ENCODE assay signal across 8 cellular contexts in genomic region chr3:14143826-14144225, GRCh38. TPM values are rescaled to one million over a fixed set of nuclear protein-coding genes. Genes with fewer than 3 reads are reported as not detected.
DNase-seq lines count a peak whose midpoint lies in the region; ATAC-seq and TF ChIP-seq lines count a peak whose summit lies in the region.

No MANE protein-coding gene starts in this region.

- H3K36me3 ChIP-seq in GM23338 (ENCODE audit: insufficient read depth) = no peaks in the 10 kb centered on the region; the same call in 1 of the 2 replicates

- H3K4me2 ChIP-seq in GM23338 = no peak overlapping the region

- no peaks in the 10 kb centered on the region for H3K9me3 Mint-ChIP-seq in GM23338
- no peaks in the 10 kb centered on the region for H3K9me3 Mint-ChIP-seq in endothelial cell (ENCODE audit: unreplicated experiment)
- H3K9me3 Mint-ChIP-seq in naive B cell = no peaks in the 10 kb centered on the region

- H3K27me3 Mint-ChIP-seq in GM23338 (ENCODE audit: insufficient read depth, low read depth, poor library complexity) = peaks cover 7% of the 10 kb centered on the region
- H3K27me3 Mint-ChIP-seq in endothelial cell (ENCODE audit: unreplicated experiment) = peaks cover 2% of the 10 kb centered on the region
- no peaks in the 10 kb centered on the region for H3K27me3 Mint-ChIP-seq in naive B cell

- DNase-seq in GM23338 (ENCODE audit: low spot score) (peak; percentile 21), RKO (ENCODE audit: low spot score) (peak; percentile 39), endothelial cell (ENCODE audit: low spot score) (no peak), naive B cell (no peak), NCI-H187 treated with DMSO at 0.1 percent for 48 hours (lab: John Stamatoyannopoulos, UW) (no peak), NCI-H526 treated with DMSO at 0.1 percent for 48 hours (lab: John Stamatoyannopoulos, UW) (no peak), NCI-H146 treated with DMSO at 0.1 percent for 48 hours (lab: John Stamatoyannopoulos, UW; ENCODE audit: unreplicated experiment) (no peak)
- no peak for DNase-seq in activated CD4-positive, alpha-beta T cell treated with anti-CD3 and anti-CD28 coated beads, Interleukin-2, amount 50 U/mL, for 48 hours

- no peak overlapping the region for H3K4me3 ChIP-seq in GM23338

- H3K79me2 ChIP-seq in GM23338 (replicated peaks; ENCODE audit: insufficient read depth) = no peaks in the 10 kb centered on the region

- H3K27ac ChIP-seq in GM23338 (ENCODE audit: low read depth) = no peak overlapping the region

- H3K4me3 Mint-ChIP-seq in GM23338 = no peak overlapping the region
- H3K4me3 Mint-ChIP-seq in endothelial cell (ENCODE audit: unreplicated experiment) = no peak overlapping the region
- no peak overlapping the region for H3K4me3 Mint-ChIP-seq in naive B cell

- peaks cover 12% of the 10 kb centered on the region for H3K4me1 ChIP-seq in GM23338 (ENCODE audit: insufficient read depth)

- H3K27me3 ChIP-seq in GM23338 (ENCODE audit: insufficient read depth) = no peaks in the 10 kb centered on the region

- ATAC-seq in GM23338 = no peak
- ATAC-seq in naive B cell (ENCODE audit: low read depth in 2 of 2) = no peak

- peaks cover 4% of the 10 kb centered on the region; the same call in 1 of the 2 replicates for H4K20me1 ChIP-seq in GM23338 (replicated peaks; ENCODE audit: insufficient read depth)

- H3F3A ChIP-seq in GM23338 (replicated peaks; ENCODE audit: low read depth) = no peaks in the 10 kb centered on the region

- TF ChIP-seq CTCF in GM23338 (conservative IDR thresholded peaks at IDR 0.05; ENCODE audit: low read depth in 2 of 2) (no peak), endothelial cell (IDR thresholded peaks at IDR 0.05; ENCODE audit: unreplicated experiment) (no peak)

- H3K4me1 Mint-ChIP-seq in GM23338 (peaks cover 31% of the 10 kb centered on the region), endothelial cell (ENCODE audit: unreplicated experiment) (peaks cover 10% of the 10 kb centered on the region), naive B cell (peaks cover 3 to 22% (median 17%) of the 10 kb centered on the region in 3 donors)

- H3K36me3 Mint-ChIP-seq in GM23338 (ENCODE audit: low read depth) (peaks cover 45% of the 10 kb centered on the region), endothelial cell (ENCODE audit: low read depth, unreplicated experiment) (peaks cover 55% of the 10 kb centered on the region), naive B cell (peaks cover 0 to 8% of the 10 kb centered on the region in 2 donors)

- H2AFZ ChIP-seq in GM23338 = no peak overlapping the region

- H3K9me2 ChIP-seq in GM23338 (ENCODE audit: insufficient read depth) = no peaks in the 10 kb centered on the region

- H3K27ac Mint-ChIP-seq in GM23338 (peak overlapping the region; percentile 81; the same call in 1 of the 2 replicates), endothelial cell (ENCODE audit: unreplicated experiment) (peak overlapping the region; percentile 100), naive B cell (peak overlapping the region; percentile 92 to 99 (median 97))

TF ChIP-seq in GM23338, 12 proteins besides CTCF, POLR2A, EP300 and RAD21 (continues in another document):
- TF ChIP-seq STAT1 (IDR thresholded peaks at IDR 0.05; ENCODE audit: unreplicated experiment) = no peak
- TF ChIP-seq JUNB (IDR thresholded peaks at IDR 0.05; ENCODE audit: unreplicated experiment) = no peak
- no peak for TF ChIP-seq EZH2phosphoT487 (IDR thresholded peaks at IDR 0.05; ENCODE audit: unreplicated experiment)
- TF ChIP-seq ZNF462 (CRISPR knock-in tag; IDR thresholded peaks at IDR 0.05) = no peak
- no peak for TF ChIP-seq EZH2 (IDR thresholded peaks at IDR 0.05; ENCODE audit: low read depth, unreplicated experiment)
- TF ChIP-seq ZNF114 (CRISPR knock-in tag; IDR thresholded peaks at IDR 0.05) = no peak
- no peak for TF ChIP-seq NANOG (IDR thresholded peaks at IDR 0.05; ENCODE audit: borderline replicate concordance)

RNA-seq across cellular contexts. Expression of gene TMEM43, which starts 19.0 kb away (rescaled TPM):
- total RNA-seq in GM23338 (2014; rRNA removed; shearing (Covaris generic)) = 27.6 and 34.7 TPM in 2 replicates
- polyA plus RNA-seq in GM23338 (2016; fragmentation: Nextera tagmentation; extraction: Ambion mirVana) (14.8 and 15.9 TPM in 2 replicates), naive B cell (ENCODE audit: low read depth in 6 of 6) (10 to 100 TPM; 36.7 to 42.9 (median 39.2) TPM)
- total RNA-seq in endothelial cell (ENCODE audit: unreplicated experiment) = 31.9 TPM

RNA-seq across cellular contexts. Expression of gene CHCHD4, which starts 19.2 kb away (rescaled TPM):
- total RNA-seq in GM23338 (2014; rRNA removed; shearing (Covaris generic)) = 25.8 and 31.1 TPM in 2 replicates
- polyA plus RNA-seq in GM23338 (2016; fragmentation: Nextera tagmentation; extraction: Ambion mirVana) = 39.2 and 41.3 TPM in 2 replicates
- 11.1 TPM for total RNA-seq in endothelial cell (ENCODE audit: unreplicated experiment)
- 10 to 100 TPM in 3 of 6 donors, 1 to 10 TPM in 3; 6.4 to 17.5 (median 11.3) TPM for polyA plus RNA-seq in naive B cell (ENCODE audit: low read depth in 6 of 6)

RNA-seq across cellular contexts. Expression of gene XPC, which starts 34.6 kb away (rescaled TPM):
- 31.7 and 34.9 TPM in 2 replicates for total RNA-seq in GM23338 (2014; rRNA removed; shearing (Covaris generic))
- polyA plus RNA-seq in GM23338 (2016; fragmentation: Nextera tagmentation; extraction: Ambion mirVana) (41.5 and 42.8 TPM in 2 replicates), naive B cell (ENCODE audit: low read depth in 6 of 6) (10 to 100 TPM in 5 of 6 donors, 1 to 10 TPM in 1; 10.0 to 36.6 (median 32.3) TPM)
- 35.6 TPM for total RNA-seq in endothelial cell (ENCODE audit: unreplicated experiment)

RNA-seq across cellular contexts. Expression of gene LSM3, which starts 34.8 kb away (rescaled TPM):
- 20.1 TPM in 2 replicates for total RNA-seq in GM23338 (2014; rRNA removed; shearing (Covaris generic))
- polyA plus RNA-seq in GM23338 (2016; fragmentation: Nextera tagmentation; extraction: Ambion mirVana) (64.1 and 71.5 TPM in 2 replicates), naive B cell (ENCODE audit: low read depth in 6 of 6) (10 to 100 TPM; 23.5 to 41.6 (median 31.2) TPM)
- total RNA-seq in endothelial cell (ENCODE audit: unreplicated experiment) = 14.7 TPM

Comparison
In these comparisons a context has a peak if more than half of its experiments do, and no peak if none do; other contexts are left out.
1. DNase-seq: peak in GM23338 (single experiment) and RKO (single experiment); none in endothelial cell (single experiment), naive B cell (single experiment), NCI-H187 treated with DMSO at 0.1 percent for 48 hours (single experiment), NCI-H526 treated with DMSO at 0.1 percent for 48 hours (single experiment), activated CD4-positive, alpha-beta T cell treated with anti-CD3 and anti-CD28 coated beads, Interleukin-2, amount 50 U/mL, for 48 hours (0 of 2) and NCI-H146 treated with DMSO at 0.1 percent for 48 hours (single experiment).
2. Peak in every context shown above with its lines, with median percentiles within 50 percentile points of each other: H3K27ac Mint-ChIP-seq.